Comparison of ENCODE assay signal across 6 cellular contexts in the genomic region with DNA sequence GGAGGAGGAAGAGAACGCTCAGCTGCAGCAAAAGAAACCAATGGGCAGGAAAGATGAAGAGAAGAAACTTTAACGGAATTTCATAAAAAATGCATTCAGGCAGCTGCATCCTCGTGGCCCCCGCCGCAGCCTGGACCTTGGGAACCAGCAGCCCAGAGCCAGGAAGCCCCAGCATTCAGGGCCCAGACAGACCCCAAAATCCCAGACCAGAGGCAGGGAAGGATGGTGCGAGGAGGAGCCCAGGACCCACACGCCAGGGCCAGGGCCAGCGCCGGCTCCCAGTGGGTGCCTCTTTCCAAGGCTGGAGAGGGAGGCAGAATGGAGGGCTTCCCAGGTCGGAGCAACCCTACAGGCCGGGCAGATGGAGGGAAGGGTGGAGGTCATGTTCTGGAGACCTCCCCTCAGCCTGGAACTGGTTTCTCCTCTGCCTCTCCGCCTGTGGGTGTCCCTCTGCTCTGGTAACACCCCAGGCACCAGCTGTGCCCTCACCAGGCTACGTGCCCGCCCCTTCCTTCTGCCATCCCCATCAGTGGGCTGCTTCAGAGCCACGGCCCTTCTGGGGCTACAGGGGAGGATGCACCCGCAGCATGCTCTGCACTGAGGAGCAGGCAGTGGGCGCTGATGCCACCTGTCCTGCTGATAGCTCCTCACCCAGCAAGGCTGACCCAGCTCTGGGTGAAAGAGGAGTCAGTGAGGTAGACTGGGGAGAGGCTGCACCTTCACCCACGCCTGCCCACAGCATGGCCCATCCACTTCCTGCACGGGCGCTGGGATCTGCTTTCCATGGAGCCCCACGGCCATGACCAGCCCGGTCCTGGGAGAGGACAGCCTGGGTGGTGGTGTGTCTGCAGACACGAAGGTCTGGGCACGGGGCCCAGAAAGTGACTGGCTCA.
DNase-seq lines count a peak whose midpoint lies in the region; ATAC-seq and TF ChIP-seq lines count a peak whose summit lies in the region.

No MANE protein-coding gene starts in this region.

- POLR2A ChIA-PET in GM10248 (lab: Yijun Ruan, JAX): interaction anchor here (0.6 to 2.3 kb wide), 3 partner anchors 10 to 177 kb away, joined by 3 to 21 read pairs (median 6); partner anchors contain the start of genes GGA3 and MRPS7

- ATAC-seq in GM21390 (IDR thresholded peaks at IDR 0.05; ENCODE audit: unreplicated experiment) (no peak), HG03378 (IDR thresholded peaks at IDR 0.05; ENCODE audit: unreplicated experiment) (no peak)

- peak; percentile 18; the same call in 1 of the 2 replicates for TF ChIP-seq CTCF in GM12874 (IDR thresholded peaks at IDR 0.05; ENCODE audit: insufficient read depth, low read depth, low read length)
- TF ChIP-seq CTCF in GM10248 (IDR thresholded peaks at IDR 0.05; ENCODE audit: control extremely low read depth, extremely low read depth, low read depth, missing control alignments): no peak

- DNase-seq in activated CD4-positive, alpha-beta T cell treated with anti-CD3 and anti-CD28 coated beads, Interleukin-2, amount 50 U/mL, for 1 hour: peak; percentile 8
- DNase-seq in iPS-NIHi7 (ENCODE audit: extremely low spot score): peak; percentile 8
- no peak for DNase-seq in GM10248 (ENCODE audit: extremely low spot score)

- CTCF ChIA-PET in GM10248 (lab: Yijun Ruan, JAX): interaction anchor here (1.3 to 7.7 kb wide), 23 partner anchors 8 to 311 kb away, joined by 3 to 108 read pairs (median 9); partner anchors contain the start of genes GGA3, MRPS7, SLC25A19 and SUMO2
